In the genomic region with DNA sequence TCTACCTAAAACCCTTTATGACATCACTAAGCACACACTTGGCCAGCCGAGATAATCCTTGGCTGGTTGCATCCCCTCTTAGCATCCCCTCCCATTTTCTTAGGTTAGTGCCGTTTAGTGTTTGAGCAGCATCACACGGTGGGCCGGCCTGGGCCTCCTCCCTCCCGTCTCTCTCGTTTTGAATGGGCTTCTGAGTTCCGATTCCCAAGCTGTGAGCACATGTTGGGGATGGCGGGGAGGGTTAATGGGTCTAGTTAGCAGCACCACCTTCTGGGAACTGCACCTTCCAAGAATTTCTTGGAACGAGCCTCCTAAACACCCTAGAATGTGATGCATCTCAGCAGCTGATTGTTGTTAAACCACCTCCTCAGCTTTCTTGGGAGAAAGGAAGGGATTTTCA, we compare ENCODE assay signal across 1 cellular context.
TF ChIP-seq lines count a peak whose summit lies in the region.

No MANE protein-coding gene starts in this region.

TF ChIP-seq in HEK293, 187 proteins besides CTCF, POLR2A, EP300 and RAD21 (continued from another document):
- TF ChIP-seq, protein P1, sequence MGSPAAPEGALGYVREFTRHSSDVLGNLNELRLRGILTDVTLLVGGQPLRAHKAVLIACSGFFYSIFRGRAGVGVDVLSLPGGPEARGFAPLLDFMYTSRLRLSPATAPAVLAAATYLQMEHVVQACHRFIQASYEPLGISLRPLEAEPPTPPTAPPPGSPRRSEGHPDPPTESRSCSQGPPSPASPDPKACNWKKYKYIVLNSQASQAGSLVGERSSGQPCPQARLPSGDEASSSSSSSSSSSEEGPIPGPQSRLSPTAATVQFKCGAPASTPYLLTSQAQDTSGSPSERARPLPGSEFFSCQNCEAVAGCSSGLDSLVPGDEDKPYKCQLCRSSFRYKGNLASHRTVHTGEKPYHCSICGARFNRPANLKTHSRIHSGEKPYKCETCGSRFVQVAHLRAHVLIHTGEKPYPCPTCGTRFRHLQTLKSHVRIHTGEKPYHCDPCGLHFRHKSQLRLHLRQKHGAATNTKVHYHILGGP (tag by site-specific recombination; IDR thresholded peaks at IDR 0.05), result peak; percentile 51; the same call in 1 of the 2 replicates
